In genomic region chr1:100145116-100145515, GRCh38 we compare ENCODE assay signal across 15 cellular contexts. TPM values are rescaled to one million over a fixed set of nuclear protein-coding genes. Genes with fewer than 3 reads are reported as not detected.
A peak's percentile ranks its signal among the peaks of the same experiment; 100 is the strongest.
DNase-seq lines count a peak whose midpoint lies in the region; ATAC-seq and TF ChIP-seq lines count a peak whose summit lies in the region.
"Had no signal": no experiment of that assay in that cellular context is flagged by ENCODE, and none has a peak within 500 bp of the region (broad histone marks: within the 10 kb centered on the region; RNA-seq: fewer than 3 reads in every experiment).

No MANE protein-coding gene starts in this region.

- ATAC-seq in CD4-positive, CD25-positive, alpha-beta regulatory T cell (ENCODE audit: low read depth in 2 of 2): no peak
- ATAC-seq in T-helper 17 cell: no peak
- no peak for ATAC-seq in GM18517 (IDR thresholded peaks at IDR 0.05; ENCODE audit: unreplicated experiment)
- no peak for ATAC-seq in GM21737 (IDR thresholded peaks at IDR 0.05; ENCODE audit: unreplicated experiment)
- ATAC-seq: A549 had no signal

- no peaks in the 10 kb centered on the region for H3K9me3 ChIP-seq in CD4-positive, CD25-positive, alpha-beta regulatory T cell (ENCODE audit: control insufficient read depth in 2 of 2, low read length in 2 of 2)
- no peaks in the 10 kb centered on the region for H3K9me3 ChIP-seq in T-helper 17 cell (ENCODE audit: control insufficient read depth, low read length, poor library complexity, severe bottlenecking)
- H3K9me3 ChIP-seq: A549; BLaER1 treated with 17β-estradiol and CSF1 and Interleukin-3, amounts not matched to agents 10 nM and 100 nM; HAP-1 had no signal

- H3K27me3 Mint-ChIP-seq in CD4-positive, CD25-positive, alpha-beta regulatory T cell: no peaks in the 10 kb centered on the region
- no peaks in the 10 kb centered on the region for H3K27me3 Mint-ChIP-seq in Calu3 (ENCODE audit: unreplicated experiment)
- H3K27me3 Mint-ChIP-seq in T-helper 17 cell: no peaks in the 10 kb centered on the region
- no peaks in the 10 kb centered on the region for H3K27me3 Mint-ChIP-seq in glutamatergic neuron (ENCODE audit: unreplicated experiment)
- H3K27me3 Mint-ChIP-seq: CD4-positive, alpha-beta T cell had no signal

- CTCF ChIA-PET in Calu3 (lab: Charles Lee): no interaction called here

- H3K27ac ChIP-seq in CD4-positive, CD25-positive, alpha-beta regulatory T cell (ENCODE audit: insufficient read depth, low read length, poor library complexity, severe bottlenecking): no peak overlapping the region
- H3K27ac ChIP-seq: A549; BLaER1 treated with 17β-estradiol and CSF1 and Interleukin-3, amounts not matched to agents 10 nM and 100 nM had no signal

- H3K9me3 Mint-ChIP-seq in CD4-positive, CD25-positive, alpha-beta regulatory T cell: no peaks in the 10 kb centered on the region
- H3K9me3 Mint-ChIP-seq in Calu3 (ENCODE audit: low read depth, unreplicated experiment) (no peaks in the 10 kb centered on the region), glutamatergic neuron (ENCODE audit: unreplicated experiment) (no peaks in the 10 kb centered on the region)
- H3K9me3 Mint-ChIP-seq: CD4-positive, alpha-beta T cell had no signal

- TF ChIP-seq CTCF in Calu3 (IDR thresholded peaks at IDR 0.05; ENCODE audit: unreplicated experiment) (no peak), fibroblast of villous mesenchyme (IDR thresholded peaks at IDR 0.05; ENCODE audit: insufficient read depth, low read depth, low read length) (no peak), glutamatergic neuron (IDR thresholded peaks at IDR 0.05; ENCODE audit: partially characterized antibody, unreplicated experiment) (no peak)

- no peaks in the 10 kb centered on the region for H3K4me1 ChIP-seq in CD4-positive, CD25-positive, alpha-beta regulatory T cell (ENCODE audit: control insufficient read depth, insufficient read depth, low read length, poor library complexity, severe bottlenecking)
- H3K4me1 ChIP-seq: A549; BLaER1 treated with 17β-estradiol and CSF1 and Interleukin-3, amounts not matched to agents 10 nM and 100 nM; HAP-1 had no signal

- DNase-seq in CD4-positive, CD25-positive, alpha-beta regulatory T cell: no peak
- no peak for DNase-seq in Calu3
- no peak for DNase-seq in T-helper 17 cell
- peak; percentile 94 for DNase-seq in fibroblast of villous mesenchyme (ENCODE audit: low read depth)
- DNase-seq in glutamatergic neuron: no peak
- DNase-seq: AML-193; CD4-positive, alpha-beta T cell; COR-L47; DMS53 had no signal

- H3K4me1 Mint-ChIP-seq in CD4-positive, CD25-positive, alpha-beta regulatory T cell: peaks cover 5 to 12% (median 8%) of the 10 kb centered on the region in 4 donors
- no peaks in the 10 kb centered on the region for H3K4me1 Mint-ChIP-seq in Calu3 (ENCODE audit: low read depth, unreplicated experiment)
- H3K4me1 Mint-ChIP-seq in T-helper 17 cell: peaks cover 20% of the 10 kb centered on the region
- H3K4me1 Mint-ChIP-seq in glutamatergic neuron (ENCODE audit: low read depth, unreplicated experiment): no peaks in the 10 kb centered on the region

- peaks cover 34% of the 10 kb centered on the region for H3K36me3 Mint-ChIP-seq in CD4-positive, CD25-positive, alpha-beta regulatory T cell
- H3K36me3 Mint-ChIP-seq in Calu3 (ENCODE audit: insufficient read depth, unreplicated experiment) (peaks cover 12% of the 10 kb centered on the region), T-helper 17 cell (ENCODE audit: low read depth) (peaks cover 26% of the 10 kb centered on the region), glutamatergic neuron (ENCODE audit: unreplicated experiment) (no peaks in the 10 kb centered on the region)

- no peaks in the 10 kb centered on the region for H3K27me3 ChIP-seq in CD4-positive, CD25-positive, alpha-beta regulatory T cell (ENCODE audit: control insufficient read depth, insufficient read depth, low read length)
- H3K27me3 ChIP-seq: BLaER1 treated with 17β-estradiol and CSF1 and Interleukin-3, amounts not matched to agents 10 nM and 100 nM had no signal

- H3K4me3 Mint-ChIP-seq in CD4-positive, CD25-positive, alpha-beta regulatory T cell: no peak overlapping the region
- H3K4me3 Mint-ChIP-seq in Calu3 (ENCODE audit: low read depth, unreplicated experiment) (no peak overlapping the region), T-helper 17 cell (no peak overlapping the region), glutamatergic neuron (ENCODE audit: unreplicated experiment) (no peak overlapping the region)
- H3K4me3 Mint-ChIP-seq: CD4-positive, alpha-beta T cell had no signal

- peak overlapping the region in 2 of 3 donors; percentile 16 to 21 for H3K27ac Mint-ChIP-seq in CD4-positive, CD25-positive, alpha-beta regulatory T cell
- H3K27ac Mint-ChIP-seq in Calu3 (ENCODE audit: unreplicated experiment) (peak overlapping the region; percentile 28), T-helper 17 cell (peak overlapping the region; percentile 79), glutamatergic neuron (ENCODE audit: unreplicated experiment) (no peak overlapping the region)
- H3K27ac Mint-ChIP-seq: CD4-positive, alpha-beta T cell had no signal

- no TSS peak for BruUV-seq in Calu3 (replicated peaks; lab: Mats Ljungman, UMichigan)

- no peak overlapping the region for H3K4me3 ChIP-seq in CD4-positive, CD25-positive, alpha-beta regulatory T cell (ENCODE audit: low read depth, low read length)
- no peak overlapping the region for H3K4me3 ChIP-seq in fibroblast of villous mesenchyme (ENCODE audit: low read depth, low read length)
- H3K4me3 ChIP-seq: A549; BLaER1 treated with 17β-estradiol and CSF1 and Interleukin-3, amounts not matched to agents 10 nM and 100 nM; HAP-1 had no signal

- peaks cover 90% of the 10 kb centered on the region for H3K36me3 ChIP-seq in CD4-positive, CD25-positive, alpha-beta regulatory T cell (ENCODE audit: control insufficient read depth, insufficient read depth, low read length)

- intact Hi-C loops in Calu3 (cut with micrococcal nuclease; ENCODE audit: unreplicated experiment): no loop called here

RNA-seq across cellular contexts. Expression of gene TRMT13, which starts 12.2 kb away (rescaled TPM):
- 12.2 TPM for total RNA-seq in CD4-positive, CD25-positive, alpha-beta regulatory T cell
- 10 to 100 TPM in 1 of 4 donors, 1 to 10 TPM in 3; 7.5 to 11.4 (median 8.8) TPM for polyA plus RNA-seq in CD4-positive, CD25-positive, alpha-beta regulatory T cell
- total RNA-seq in Calu3 (2022): 18.9 and 21.4 TPM in 2 replicates
- total RNA-seq in T-helper 17 cell: 10 to 100 TPM; 10.0 to 10.4 TPM
- total RNA-seq in fibroblast of villous mesenchyme: 10.0 and 11.7 TPM in 2 replicates
- 11.4 TPM for total RNA-seq in glutamatergic neuron (ENCODE audit: unreplicated experiment)

RNA-seq across cellular contexts. Expression of gene SASS6, which starts 12.4 kb away (rescaled TPM):
- 3.2 TPM for total RNA-seq in CD4-positive, CD25-positive, alpha-beta regulatory T cell
- 1 to 10 TPM; 1.3 to 3.2 (median 2.5) TPM for polyA plus RNA-seq in CD4-positive, CD25-positive, alpha-beta regulatory T cell
- total RNA-seq in Calu3 (2022) (8.2 and 8.7 TPM in 2 replicates), T-helper 17 cell (1 to 10 TPM; 1.9 to 2.7 TPM), fibroblast of villous mesenchyme (2.6 and 5.2 TPM in 2 replicates), glutamatergic neuron (ENCODE audit: unreplicated experiment) (4.0 TPM)

RNA-seq across cellular contexts. Expression of gene LRRC39, which starts 32.9 kb away (rescaled TPM):
- total RNA-seq in CD4-positive, CD25-positive, alpha-beta regulatory T cell: 1.6 TPM
- not detected for polyA plus RNA-seq in CD4-positive, CD25-positive, alpha-beta regulatory T cell
- total RNA-seq in Calu3 (2022) (0.42 and 0.88 TPM in 2 replicates), T-helper 17 cell (1 to 10 TPM in 1 of 2 donors, under 1 TPM in 1; 0.97 to 2.1 TPM), fibroblast of villous mesenchyme (0.32 TPM in 1 of 2 replicates, not detected in the other), glutamatergic neuron (ENCODE audit: unreplicated experiment) (2.1 TPM)
- total RNA-seq: HT1080 had no signal
